Comparison of ENCODE assay signal across 28 cellular contexts in the genomic region with DNA sequence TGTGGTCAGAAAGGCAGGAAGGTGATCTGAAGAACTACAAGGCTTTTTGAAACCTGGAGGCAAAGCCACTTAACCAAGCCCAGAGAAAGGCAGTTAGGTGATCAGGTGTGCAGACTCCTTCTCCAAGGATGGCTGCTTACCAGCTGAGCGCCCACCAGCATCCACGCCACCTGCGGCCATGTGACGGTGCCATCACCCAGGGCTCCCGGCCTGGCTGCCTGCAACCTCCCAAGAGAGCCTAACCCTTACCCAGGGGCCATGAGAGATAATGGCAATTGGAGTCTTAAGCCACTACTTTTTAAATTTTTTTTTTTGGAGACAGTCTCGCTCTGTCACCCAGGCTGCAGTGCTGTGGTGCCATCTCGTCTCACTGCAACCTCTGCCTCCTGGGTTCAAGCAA.
"Had no signal": no experiment of that assay in that cellular context is flagged by ENCODE, and none has a peak within 500 bp of the region (broad histone marks: within the 10 kb centered on the region; RNA-seq: fewer than 3 reads in every experiment).

No MANE protein-coding gene starts in this region.

- H3K36me3 Mint-ChIP-seq: mesothelial cell of epicardium had no signal

- H3K9me3 ChIP-seq: colonic mucosa, esophagus squamous epithelium, gastrocnemius medialis, heart right ventricle, left ventricle myocardium inferior, lower lobe of right lung, mucosa of descending colon had no signal

- H3K4me1 ChIP-seq: colonic mucosa, esophagus squamous epithelium, lower lobe of right lung had no signal

- H3K36me3 ChIP-seq: colonic mucosa, esophagus squamous epithelium, gastrocnemius medialis, heart right ventricle, left ventricle myocardium inferior, lower lobe of right lung had no signal

- H3K4me1 Mint-ChIP-seq: mesothelial cell of epicardium had no signal

- ATAC-seq: effector memory CD8-positive, alpha-beta T cell; esophagus mucosa; gastrocnemius medialis; heart right ventricle; left colon; left lobe of liver; lower lobe of right lung; mucosa of descending colon had no signal

- DNase-seq: colonic mucosa; cortex of kidney; effector CD8-positive, alpha-beta T cell; effector memory CD8-positive, alpha-beta T cell; endodermal cell; erythroblast; esophagus squamous epithelium; foreskin fibroblast; foreskin melanocyte; gastrocnemius medialis; glutamatergic neuron; head of caudate nucleus; hippocampal formation; kidney glomerular epithelial cell; left colon; left ventricle myocardium inferior; lower lobe of right lung; mesenchymal stem cell; mucosa of descending colon had no signal

- H3K4me3 Mint-ChIP-seq: dendritic cell treated with granulocyte-macrophage colony-stimulating factor and Interleukin-4, amounts not matched to agents 40 ng/mL and 50 ng/mL, for 4 days; effector memory CD8-positive, alpha-beta T cell; endodermal cell; mesothelial cell of epicardium had no signal

- FAIRE-seq: endometrium, islet of Langerhans, keratinocyte had no signal

- H3K27me3 ChIP-seq: colonic mucosa, gastrocnemius medialis, heart right ventricle had no signal

- H3K27ac Mint-ChIP-seq: dendritic cell treated with granulocyte-macrophage colony-stimulating factor and Interleukin-4, amounts not matched to agents 40 ng/mL and 50 ng/mL, for 4 days; effector memory CD8-positive, alpha-beta T cell; endodermal cell; mesothelial cell of epicardium had no signal

- H3K27ac ChIP-seq: colonic mucosa, epithelial cell of prostate, esophagus squamous epithelium, gastrocnemius medialis, heart right ventricle, left ventricle myocardium inferior, lower lobe of right lung had no signal

- H3K9me3 Mint-ChIP-seq: dendritic cell treated with granulocyte-macrophage colony-stimulating factor and Interleukin-4, amounts not matched to agents 40 ng/mL and 50 ng/mL, for 4 days; effector memory CD8-positive, alpha-beta T cell; mesothelial cell of epicardium had no signal

- H3K4me3 ChIP-seq: colonic mucosa, esophagus squamous epithelium, gastrocnemius medialis, heart right ventricle, left ventricle myocardium inferior, lower lobe of right lung, mucosa of descending colon had no signal
